In genomic region chr17:7589891-7590611, GRCh38 we compare ENCODE assay signal across 10 cellular contexts. TPM values are rescaled to one million over a fixed set of nuclear protein-coding genes. Genes with fewer than 3 reads are reported as not detected.
A peak's percentile ranks its signal among the peaks of the same experiment; 100 is the strongest.
DNase-seq lines count a peak whose midpoint lies in the region; ATAC-seq, FAIRE-seq and TF ChIP-seq lines count a peak whose summit lies in the region.
"Had no signal": no experiment of that assay in that cellular context is flagged by ENCODE, and none has a peak within 500 bp of the region (broad histone marks: within the 10 kb centered on the region; RNA-seq: fewer than 3 reads in every experiment).

Gene SOX15, minus strand, starts transcription at chr17:7590094. Its CDS starts 418 bp downstream, at chr17:7589676.

- WGBS in suprapubic skin: 36% methylated on average over 10 of the region's 23 CpGs
- WGBS in small intestine, 3 donors: 70 to 73% (median 71%) methylated on average over 23 of the region's 23 CpGs

- TF ChIP-seq EP300 in suprapubic skin (IDR thresholded peaks at IDR 0.05): no peak

- H3K4me3 ChIP-seq in astrocyte of the cerebellum (ENCODE audit: low read depth, low read length) (peak within 1 kb of the TSS; percentile 21), suprapubic skin (peak within 1 kb of the TSS; percentile 59), small intestine (ENCODE audit: low read depth in 1 of 2, low read length in 2 of 2) (no peak within 1 kb of the TSS)

- TF ChIP-seq POLR2A in suprapubic skin (IDR thresholded peaks at IDR 0.05): peak in 1 of 2 donors; percentile 23

- no peak for ATAC-seq in HG03025 (IDR thresholded peaks at IDR 0.05; ENCODE audit: low FRiP score, unreplicated experiment)

- TF ChIP-seq CTCF in astrocyte of the cerebellum (IDR thresholded peaks at IDR 0.05; ENCODE audit: low read depth, low read length, missing control alignments) (no peak), suprapubic skin (IDR thresholded peaks at IDR 0.05) (no peak)

- DNase-seq in NCI-H748 (lab: John Stamatoyannopoulos, UW; ENCODE audit: unreplicated experiment): peak; percentile 26
- no peak for DNase-seq in NCI-H748 treated with DMSO at 0.1 percent for 48 hours (lab: John Stamatoyannopoulos, UW)
- DNase-seq in astrocyte of the cerebellum (ENCODE audit: low read depth): no peak
- DNase-seq in iPS-NIHi7 (ENCODE audit: extremely low spot score): peak; percentile 73
- DNase-seq in suprapubic skin (ENCODE audit: low spot score in 2 of 2): no peak
- DNase-seq in glomerular visceral epithelial cell (ENCODE audit: extremely low spot score): no peak
- DNase-seq in small intestine: no peak
- DNase-seq: AML-193 had no signal

- H3K27ac ChIP-seq in suprapubic skin (peak within 1 kb of the TSS; percentile 79), small intestine (ENCODE audit: low read depth in 1 of 2, low read length in 1 of 2) (no peak within 1 kb of the TSS)

- in situ Hi-C loops in astrocyte of the cerebellum (cut with HindIII; ENCODE audit: low sequenced_read_pairs): no loop called here

- H3K4me1 ChIP-seq in suprapubic skin (peaks cover 60% of the 10 kb centered on the region), small intestine (ENCODE audit: control insufficient read depth in 2 of 2, insufficient read depth in 1 of 2, low read depth in 1 of 2, low read length in 1 of 2) (no peaks in the 10 kb centered on the region)

- H3K9me3 ChIP-seq in suprapubic skin: no peaks in the 10 kb centered on the region
- no peaks in the 10 kb centered on the region for H3K9me3 ChIP-seq in small intestine (ENCODE audit: control insufficient read depth, low read depth)

- FAIRE-seq in small intestine (lab: Jason Lieb, UNC): no peak
- FAIRE-seq: islet of Langerhans had no signal

- H3K27me3 ChIP-seq in suprapubic skin (no peaks in the 10 kb centered on the region), small intestine (ENCODE audit: control insufficient read depth in 2 of 2, insufficient read depth in 2 of 2, low read length in 2 of 2) (no peaks in the 10 kb centered on the region)

- peaks cover 47% of the 10 kb centered on the region for H3K36me3 ChIP-seq in suprapubic skin
- peaks cover 18 to 29% of the 10 kb centered on the region in 2 donors for H3K36me3 ChIP-seq in small intestine (ENCODE audit: control insufficient read depth in 2 of 2, insufficient read depth in 2 of 2, low read length in 2 of 2)

RNA-seq across cellular contexts. Expression of gene SOX15, which starts in this region (rescaled TPM):
- 100 to 1,000 TPM in 2 of 4 donors, 10 to 100 TPM in 2; 68.0 to 140 (median 102) TPM for total RNA-seq in suprapubic skin
- 1 to 10 TPM in 1 of 3 donors, not detected in 2; 1.3 TPM for polyA plus RNA-seq in small intestine

Comparison
In these comparisons a context has a peak if more than half of its experiments do, and no peak if none do; other contexts are left out.
1. DNase-seq: peak in NCI-H748 (single experiment) and iPS-NIHi7 (single experiment); none in NCI-H748 treated with DMSO at 0.1 percent for 48 hours (single experiment), astrocyte of the cerebellum (single experiment), suprapubic skin (0 of 2), glomerular visceral epithelial cell (single experiment) and small intestine (single experiment).
2. H3K4me3 ChIP-seq: peak in astrocyte of the cerebellum (single experiment) and suprapubic skin (single experiment); none in small intestine (0 of 2).